ENCODE assay signal across 8 cellular contexts in the genomic region with DNA sequence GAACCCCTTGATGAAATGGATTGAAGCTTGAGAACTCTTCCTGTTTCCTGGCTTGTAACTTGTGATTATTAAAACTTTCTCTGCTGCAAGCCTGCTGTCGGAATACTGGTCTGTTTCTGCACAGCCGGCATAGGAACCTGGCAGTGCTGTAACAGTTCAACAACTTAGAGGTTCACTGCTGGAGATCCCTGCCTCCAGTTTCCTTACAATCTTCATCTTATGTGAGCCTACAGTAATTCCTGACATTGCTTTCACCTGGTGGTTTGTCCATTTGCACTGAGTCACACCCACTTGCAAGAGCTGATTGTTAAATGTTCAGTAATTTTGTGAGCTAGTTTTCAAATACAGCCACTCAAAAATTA. TPM values are rescaled to one million over a fixed set of nuclear protein-coding genes. Genes with fewer than 3 reads are reported as not detected.
DNase-seq lines count a peak whose midpoint lies in the region; ATAC-seq and TF ChIP-seq lines count a peak whose summit lies in the region.

No MANE protein-coding gene starts in this region.

- peak overlapping the region; percentile 98 for H3K27ac Mint-ChIP-seq in stimulated activated naive CD8-positive, alpha-beta T cell treated with anti-CD3 and anti-CD28 coated beads, Interleukin-15, Interleukin-2, amounts not matched to agents 100 ng/mL and 50 ng/mL, for 24 hours
- H3K27ac Mint-ChIP-seq in memory B cell, result peak overlapping the region; percentile 95

- no peaks in the 10 kb centered on the region for H3K36me3 ChIP-seq in adrenal gland (replicated peaks in 1 of 2)

- H3K4me3 Mint-ChIP-seq in stimulated activated naive CD8-positive, alpha-beta T cell treated with anti-CD3 and anti-CD28 coated beads, Interleukin-15, Interleukin-2, amounts not matched to agents 100 ng/mL and 50 ng/mL, for 24 hours, result peak overlapping the region; percentile 97
- H3K4me3 Mint-ChIP-seq in memory B cell, result peak overlapping the region; percentile 91

- no peak for TF ChIP-seq POLR2A in adrenal gland (IDR thresholded peaks at IDR 0.05)

- no peak for TF ChIP-seq CTCF in adrenal gland (IDR thresholded peaks at IDR 0.05)

- H3K9me3 ChIP-seq in adrenal gland (replicated peaks in 1 of 3), result no peaks in the 10 kb centered on the region

- ATAC-seq in stimulated activated naive CD8-positive, alpha-beta T cell treated with anti-CD3 and anti-CD28 coated beads, Interleukin-15, Interleukin-2, amounts not matched to agents 100 U/mL and 50 U/mL, for 24 hours, result no peak
- no peak for ATAC-seq in memory B cell (ENCODE audit: low read depth)
- no peak for ATAC-seq in HG03025 (IDR thresholded peaks at IDR 0.05; ENCODE audit: low FRiP score, unreplicated experiment)

- H3K9me3 Mint-ChIP-seq in stimulated activated naive CD8-positive, alpha-beta T cell treated with anti-CD3 and anti-CD28 coated beads, Interleukin-15, Interleukin-2, amounts not matched to agents 100 ng/mL and 50 ng/mL, for 24 hours, result no peaks in the 10 kb centered on the region
- no peaks in the 10 kb centered on the region for H3K9me3 Mint-ChIP-seq in memory B cell

- peak overlapping the region in 3 of 4 donors; percentile 33 to 80 (median 59) for H3K4me3 ChIP-seq in adrenal gland

- no peaks in the 10 kb centered on the region for H3K27me3 ChIP-seq in adrenal gland

- peaks cover 36% of the 10 kb centered on the region for H3K36me3 Mint-ChIP-seq in stimulated activated naive CD8-positive, alpha-beta T cell treated with anti-CD3 and anti-CD28 coated beads, Interleukin-15, Interleukin-2, amounts not matched to agents 100 ng/mL and 50 ng/mL, for 24 hours (ENCODE audit: low read depth)
- peaks cover 12% of the 10 kb centered on the region for H3K36me3 Mint-ChIP-seq in memory B cell

- H3K27ac ChIP-seq in adrenal gland, result peak overlapping the region in 3 of 5 donors; percentile 96 to 98 (median 96)

- no peak for DNase-seq in stimulated activated naive CD8-positive, alpha-beta T cell treated with anti-CD3 and anti-CD28 coated beads, Interleukin-15, Interleukin-2, amounts not matched to agents 100 U/mL and 50 U/mL, for 24 hours
- no peak for DNase-seq in adrenal gland
- no peak for DNase-seq in memory B cell (ENCODE audit: low spot score in 2 of 2)
- DNase-seq in DMS79 (lab: John Stamatoyannopoulos, UW), result no peak
- DNase-seq in DMS79 treated with DMSO at 0.1 percent for 48 hours (lab: John Stamatoyannopoulos, UW), result no peak
- no peak for DNase-seq in SW 1271 (lab: John Stamatoyannopoulos, UW)

- H3K4me1 ChIP-seq in adrenal gland (replicated peaks in 1 of 2), result peaks cover 0 to 27% of the 10 kb centered on the region in 2 donors

- intact Hi-C loops in adrenal gland (cut with DNase I), result no loop called here

- no peaks in the 10 kb centered on the region for H3K27me3 Mint-ChIP-seq in stimulated activated naive CD8-positive, alpha-beta T cell treated with anti-CD3 and anti-CD28 coated beads, Interleukin-15, Interleukin-2, amounts not matched to agents 100 ng/mL and 50 ng/mL, for 24 hours
- H3K27me3 Mint-ChIP-seq in memory B cell, result no peaks in the 10 kb centered on the region

- peaks cover 56% of the 10 kb centered on the region for H3K4me1 Mint-ChIP-seq in stimulated activated naive CD8-positive, alpha-beta T cell treated with anti-CD3 and anti-CD28 coated beads, Interleukin-15, Interleukin-2, amounts not matched to agents 100 ng/mL and 50 ng/mL, for 24 hours (ENCODE audit: low read depth)
- peaks cover 23% of the 10 kb centered on the region for H3K4me1 Mint-ChIP-seq in memory B cell

- WGBS in adrenal gland, 4 donors, result 38 to 60% (median 47%) methylated on average over 2 of the region's 2 CpGs

RNA-seq across cellular contexts. Expression of gene SEPSECS, which starts 1.3 kb away (rescaled TPM):
- total RNA-seq in adrenal gland, result 10 to 100 TPM in 3 of 8 donors, 1 to 10 TPM in 5; 6.0 to 38.6 (median 7.7) TPM
- 1 to 10 TPM; 5.8 to 9.4 (median 6.4) TPM for polyA plus RNA-seq in adrenal gland
